ENCODE assay signal across 8 cellular contexts in the genomic region with DNA sequence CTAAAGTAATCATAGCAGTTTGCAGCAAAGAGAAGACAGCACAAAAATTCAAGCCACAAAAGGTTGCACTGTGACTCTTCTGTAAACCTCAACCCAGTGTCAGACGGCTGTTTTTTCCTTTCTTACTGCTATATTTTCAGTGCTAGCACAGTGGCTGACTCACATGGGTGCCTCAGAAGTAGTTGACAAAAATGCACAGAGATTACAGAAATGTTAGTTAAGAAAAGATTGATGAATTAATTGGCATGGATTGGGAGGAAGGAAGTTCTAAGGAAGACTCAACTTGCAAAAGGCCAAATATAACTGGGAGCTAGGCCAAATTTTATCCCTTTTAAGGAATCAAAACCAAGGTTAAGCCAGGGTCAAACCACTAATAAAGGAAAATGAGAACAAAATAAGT.
A peak's percentile ranks its signal among the peaks of the same experiment; 100 is the strongest.
DNase-seq lines count a peak whose midpoint lies in the region; ATAC-seq and TF ChIP-seq lines count a peak whose summit lies in the region.

No MANE protein-coding gene starts in this region.

- peak; percentile 89 for ATAC-seq in HG03565 (IDR thresholded peaks at IDR 0.05; ENCODE audit: unreplicated experiment)
- ATAC-seq in GM21515 (IDR thresholded peaks at IDR 0.05; ENCODE audit: unreplicated experiment): no peak

- TF ChIP-seq CTCF in GM20000 (IDR thresholded peaks at IDR 0.05; ENCODE audit: extremely low read depth, missing control alignments): no peak

- DNase-seq in GM20000 (ENCODE audit: low spot score) (peak; percentile 18), astrocyte of the hippocampus (ENCODE audit: low read depth, low spot score) (peak; percentile 32), SW480 (ENCODE audit: low spot score) (no peak), UCSD-AML1 (lab: John Stamatoyannopoulos, UW; ENCODE audit: unreplicated experiment) (no peak), NCI-H526 treated with DMSO at 0.1 percent for 48 hours (lab: John Stamatoyannopoulos, UW) (no peak)
- peak; percentile 66 for DNase-seq in stimulated activated CD4-positive, alpha-beta T cell treated with anti-CD3 and anti-CD28 coated beads, Interleukin-4, amount 100 ng/mL, for 24 hours

Comparison
In these comparisons a context has a peak if more than half of its experiments do, and no peak if none do; other contexts are left out.
1. DNase-seq: peak in GM20000 (single experiment), astrocyte of the hippocampus (single experiment) and stimulated activated CD4-positive, alpha-beta T cell treated with anti-CD3 and anti-CD28 coated beads, Interleukin-4, amount 100 ng/mL, for 24 hours (single experiment); none in SW480 (single experiment), UCSD-AML1 (single experiment) and NCI-H526 treated with DMSO at 0.1 percent for 48 hours (single experiment).